Comparison of ENCODE assay signal across 2 cellular contexts in genomic region chr2:70868970-70869369, GRCh38.
TF ChIP-seq lines count a peak whose summit lies in the region.

No MANE protein-coding gene starts in this region.

TF ChIP-seq in IMR-90, 13 proteins besides CTCF, POLR2A, EP300 and RAD21:
- TF ChIP-seq CEBPB (IDR thresholded peaks at IDR 0.05; ENCODE audit: low read depth, low read length) (no peak), MAZ (IDR thresholded peaks at IDR 0.05; ENCODE audit: borderline replicate concordance, low read depth, low read length) (no peak), RCOR1 (IDR thresholded peaks at IDR 0.05; ENCODE audit: insufficient replicate concordance, low read length) (no peak), USF2 (IDR thresholded peaks at IDR 0.05; ENCODE audit: low read depth, low read length) (no peak), BHLHE40 (IDR thresholded peaks at IDR 0.05; ENCODE audit: low read depth, low read length) (no peak), RFX5 (IDR thresholded peaks at IDR 0.05; ENCODE audit: low read depth, low read length) (no peak), MAFK (IDR thresholded peaks at IDR 0.05; ENCODE audit: low read depth, low read length) (peak; percentile 90), SMC3 (IDR thresholded peaks at IDR 0.05; ENCODE audit: low read depth, low read length) (no peak), FOS (IDR thresholded peaks at IDR 0.05; ENCODE audit: low read depth, low read length) (no peak), NFE2L2 (IDR thresholded peaks at IDR 0.05; ENCODE audit: low read depth, low read length) (peak; percentile 75), MXI1 (IDR thresholded peaks at IDR 0.05; ENCODE audit: borderline replicate concordance, low read depth, low read length) (no peak)

TF ChIP-seq in H1, 55 proteins besides CTCF, POLR2A, EP300 and RAD21:
- TF ChIP-seq BACH1 (IDR thresholded peaks at IDR 0.05; ENCODE audit: low read length): peak; percentile 83
- TF ChIP-seq KDM4A (IDR thresholded peaks at IDR 0.05; ENCODE audit: low read depth, low read length, severe bottlenecking): no peak
- TF ChIP-seq MAFK (IDR thresholded peaks at IDR 0.05; ENCODE audit: low read depth, low read length): peak; percentile 89
- no peak for TF ChIP-seq RBBP5 (IDR thresholded peaks at IDR 0.05; ENCODE audit: borderline replicate concordance, low read depth, low read length)
